In the genomic region with DNA sequence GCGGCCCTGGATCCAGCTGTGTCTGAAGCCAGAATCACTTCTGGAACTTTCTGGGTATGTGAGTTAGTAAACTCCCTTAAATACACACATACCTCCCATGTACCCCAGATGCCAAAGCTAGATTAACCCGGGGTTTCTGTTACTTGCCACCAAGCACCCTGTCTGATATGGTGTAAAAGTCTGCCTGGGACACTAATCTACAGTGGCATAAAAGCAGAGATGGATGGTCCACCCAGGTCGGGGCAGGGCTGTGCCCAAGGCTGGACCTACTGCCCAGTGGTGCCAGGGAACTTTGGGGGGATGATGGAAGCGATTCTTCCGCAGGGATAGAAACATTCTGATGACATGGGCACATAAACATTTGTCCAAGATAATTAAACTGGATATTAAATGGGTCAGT, we compare ENCODE assay signal across 1 cellular context.
TF ChIP-seq lines count a peak whose summit lies in the region.

No MANE protein-coding gene starts in this region.

TF ChIP-seq in H1, 55 proteins besides CTCF, POLR2A, EP300 and RAD21:
- TF ChIP-seq FOSL1 (IDR thresholded peaks at IDR 0.05; ENCODE audit: insufficient read depth, low read depth, low read length) = no peak
- no peak for TF ChIP-seq USF2 (IDR thresholded peaks at IDR 0.05; ENCODE audit: low read length)
- TF ChIP-seq, protein P1, sequence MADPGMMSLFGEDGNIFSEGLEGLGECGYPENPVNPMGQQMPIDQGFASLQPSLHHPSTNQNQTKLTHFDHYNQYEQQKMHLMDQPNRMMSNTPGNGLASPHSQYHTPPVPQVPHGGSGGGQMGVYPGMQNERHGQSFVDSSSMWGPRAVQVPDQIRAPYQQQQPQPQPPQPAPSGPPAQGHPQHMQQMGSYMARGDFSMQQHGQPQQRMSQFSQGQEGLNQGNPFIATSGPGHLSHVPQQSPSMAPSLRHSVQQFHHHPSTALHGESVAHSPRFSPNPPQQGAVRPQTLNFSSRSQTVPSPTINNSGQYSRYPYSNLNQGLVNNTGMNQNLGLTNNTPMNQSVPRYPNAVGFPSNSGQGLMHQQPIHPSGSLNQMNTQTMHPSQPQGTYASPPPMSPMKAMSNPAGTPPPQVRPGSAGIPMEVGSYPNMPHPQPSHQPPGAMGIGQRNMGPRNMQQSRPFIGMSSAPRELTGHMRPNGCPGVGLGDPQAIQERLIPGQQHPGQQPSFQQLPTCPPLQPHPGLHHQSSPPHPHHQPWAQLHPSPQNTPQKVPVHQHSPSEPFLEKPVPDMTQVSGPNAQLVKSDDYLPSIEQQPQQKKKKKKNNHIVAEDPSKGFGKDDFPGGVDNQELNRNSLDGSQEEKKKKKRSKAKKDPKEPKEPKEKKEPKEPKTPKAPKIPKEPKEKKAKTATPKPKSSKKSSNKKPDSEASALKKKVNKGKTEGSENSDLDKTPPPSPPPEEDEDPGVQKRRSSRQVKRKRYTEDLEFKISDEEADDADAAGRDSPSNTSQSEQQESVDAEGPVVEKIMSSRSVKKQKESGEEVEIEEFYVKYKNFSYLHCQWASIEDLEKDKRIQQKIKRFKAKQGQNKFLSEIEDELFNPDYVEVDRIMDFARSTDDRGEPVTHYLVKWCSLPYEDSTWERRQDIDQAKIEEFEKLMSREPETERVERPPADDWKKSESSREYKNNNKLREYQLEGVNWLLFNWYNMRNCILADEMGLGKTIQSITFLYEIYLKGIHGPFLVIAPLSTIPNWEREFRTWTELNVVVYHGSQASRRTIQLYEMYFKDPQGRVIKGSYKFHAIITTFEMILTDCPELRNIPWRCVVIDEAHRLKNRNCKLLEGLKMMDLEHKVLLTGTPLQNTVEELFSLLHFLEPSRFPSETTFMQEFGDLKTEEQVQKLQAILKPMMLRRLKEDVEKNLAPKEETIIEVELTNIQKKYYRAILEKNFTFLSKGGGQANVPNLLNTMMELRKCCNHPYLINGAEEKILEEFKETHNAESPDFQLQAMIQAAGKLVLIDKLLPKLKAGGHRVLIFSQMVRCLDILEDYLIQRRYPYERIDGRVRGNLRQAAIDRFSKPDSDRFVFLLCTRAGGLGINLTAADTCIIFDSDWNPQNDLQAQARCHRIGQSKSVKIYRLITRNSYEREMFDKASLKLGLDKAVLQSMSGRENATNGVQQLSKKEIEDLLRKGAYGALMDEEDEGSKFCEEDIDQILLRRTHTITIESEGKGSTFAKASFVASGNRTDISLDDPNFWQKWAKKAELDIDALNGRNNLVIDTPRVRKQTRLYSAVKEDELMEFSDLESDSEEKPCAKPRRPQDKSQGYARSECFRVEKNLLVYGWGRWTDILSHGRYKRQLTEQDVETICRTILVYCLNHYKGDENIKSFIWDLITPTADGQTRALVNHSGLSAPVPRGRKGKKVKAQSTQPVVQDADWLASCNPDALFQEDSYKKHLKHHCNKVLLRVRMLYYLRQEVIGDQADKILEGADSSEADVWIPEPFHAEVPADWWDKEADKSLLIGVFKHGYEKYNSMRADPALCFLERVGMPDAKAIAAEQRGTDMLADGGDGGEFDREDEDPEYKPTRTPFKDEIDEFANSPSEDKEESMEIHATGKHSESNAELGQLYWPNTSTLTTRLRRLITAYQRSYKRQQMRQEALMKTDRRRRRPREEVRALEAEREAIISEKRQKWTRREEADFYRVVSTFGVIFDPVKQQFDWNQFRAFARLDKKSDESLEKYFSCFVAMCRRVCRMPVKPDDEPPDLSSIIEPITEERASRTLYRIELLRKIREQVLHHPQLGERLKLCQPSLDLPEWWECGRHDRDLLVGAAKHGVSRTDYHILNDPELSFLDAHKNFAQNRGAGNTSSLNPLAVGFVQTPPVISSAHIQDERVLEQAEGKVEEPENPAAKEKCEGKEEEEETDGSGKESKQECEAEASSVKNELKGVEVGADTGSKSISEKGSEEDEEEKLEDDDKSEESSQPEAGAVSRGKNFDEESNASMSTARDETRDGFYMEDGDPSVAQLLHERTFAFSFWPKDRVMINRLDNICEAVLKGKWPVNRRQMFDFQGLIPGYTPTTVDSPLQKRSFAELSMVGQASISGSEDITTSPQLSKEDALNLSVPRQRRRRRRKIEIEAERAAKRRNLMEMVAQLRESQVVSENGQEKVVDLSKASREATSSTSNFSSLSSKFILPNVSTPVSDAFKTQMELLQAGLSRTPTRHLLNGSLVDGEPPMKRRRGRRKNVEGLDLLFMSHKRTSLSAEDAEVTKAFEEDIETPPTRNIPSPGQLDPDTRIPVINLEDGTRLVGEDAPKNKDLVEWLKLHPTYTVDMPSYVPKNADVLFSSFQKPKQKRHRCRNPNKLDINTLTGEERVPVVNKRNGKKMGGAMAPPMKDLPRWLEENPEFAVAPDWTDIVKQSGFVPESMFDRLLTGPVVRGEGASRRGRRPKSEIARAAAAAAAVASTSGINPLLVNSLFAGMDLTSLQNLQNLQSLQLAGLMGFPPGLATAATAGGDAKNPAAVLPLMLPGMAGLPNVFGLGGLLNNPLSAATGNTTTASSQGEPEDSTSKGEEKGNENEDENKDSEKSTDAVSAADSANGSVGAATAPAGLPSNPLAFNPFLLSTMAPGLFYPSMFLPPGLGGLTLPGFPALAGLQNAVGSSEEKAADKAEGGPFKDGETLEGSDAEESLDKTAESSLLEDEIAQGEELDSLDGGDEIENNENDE (IDR thresholded peaks at IDR 0.05; ENCODE audit: insufficient replicate concordance, low read length) = no peak
- no peak for TF ChIP-seq EZH2 (IDR thresholded peaks at IDR 0.05; ENCODE audit: low read depth, low read length, severe bottlenecking)
- no peak for TF ChIP-seq CTBP2 (IDR thresholded peaks at IDR 0.05; ENCODE audit: borderline replicate concordance, insufficient read depth, insufficient read length, low read length)
- TF ChIP-seq SP2 (IDR thresholded peaks at IDR 0.05; ENCODE audit: low read length) = no peak
- no peak for TF ChIP-seq TAF7 (optimal IDR thresholded peaks at IDR 0.05; ENCODE audit: borderline replicate concordance, low read depth, low read length)
- TF ChIP-seq TEAD4 (IDR thresholded peaks at IDR 0.05; ENCODE audit: low read depth, low read length) = no peak
- no peak for TF ChIP-seq GABPA (IDR thresholded peaks at IDR 0.05; ENCODE audit: borderline replicate concordance, insufficient read depth, low read length)
- TF ChIP-seq BACH1 (IDR thresholded peaks at IDR 0.05; ENCODE audit: low read length) = no peak
- TF ChIP-seq SIN3A (conservative IDR thresholded peaks at IDR 0.05 in 1 of 2, IDR thresholded peaks at IDR 0.05 in 1 of 2; ENCODE audit: low read depth in 1 of 2, low read length in 2 of 2) = no peak
- no peak for TF ChIP-seq SRF (IDR thresholded peaks at IDR 0.05; ENCODE audit: low read depth, low read length)
- no peak for TF ChIP-seq SUZ12 (IDR thresholded peaks at IDR 0.05; ENCODE audit: low read length)
- TF ChIP-seq SP4 (IDR thresholded peaks at IDR 0.05; ENCODE audit: low read length) = no peak
